ENCODE assay signal across 26 cellular contexts in genomic region chr12:23781118-23781517, GRCh38.
"Had no signal": no experiment of that assay in that cellular context is flagged by ENCODE, and none has a peak within 500 bp of the region (broad histone marks: within the 10 kb centered on the region; RNA-seq: fewer than 3 reads in every experiment).

No MANE protein-coding gene starts in this region.

- H3K27me3 ChIP-seq: adrenal gland, ascending aorta, breast epithelium, cardiac muscle cell, colonic mucosa had no signal

- H3K9me3 ChIP-seq: adrenal gland, ascending aorta, breast epithelium, colonic mucosa had no signal

- H3K4me3 ChIP-seq: adrenal gland, ascending aorta, breast epithelium, cardiac muscle cell, colonic mucosa had no signal

- DNase-seq: activated CD4-positive, alpha-beta memory T cell treated with anti-CD3 and anti-CD28 coated beads for 36 hours; activated CD4-positive, alpha-beta T cell treated with anti-CD3 and anti-CD28 coated beads for 36 hours; activated CD4-positive, alpha-beta T cell treated with anti-CD3 and anti-CD28 coated beads, Interleukin-2, amount 10 ng/mL, durations not matched to agents 24 days and 14 days; activated CD4-positive, CD25-positive, alpha-beta regulatory T cell; activated CD4-positive, CD25-positive, alpha-beta regulatory T cell treated with anti-CD3 and anti-CD28 coated beads, Interleukin-2, amount 50 U/mL, for 72 hours; activated CD8-positive, alpha-beta memory T cell treated with anti-CD3 and anti-CD28 coated beads, Interleukin-2, amount 10 ng/mL, durations not matched to agents 7 days and 5 days; activated CD8-positive, alpha-beta memory T cell treated with anti-CD3 and anti-CD28 coated beads, Interleukin-2, amount 50 U/mL, for 4 hours; activated CD8-positive, alpha-beta T cell treated with anti-CD3 and anti-CD28 coated beads, Interleukin-2, amount 10 ng/mL, durations not matched to agents 7 days and 5 days; activated effector memory CD4-positive, alpha-beta T cell treated with anti-CD3 and anti-CD28 coated beads, Interleukin-2, amount 50 U/mL, for 16 hours; activated naive CD4-positive, alpha-beta T cell treated with anti-CD3 and anti-CD28 coated beads for 36 hours; activated naive CD8-positive, alpha-beta T cell treated with anti-CD3 and anti-CD28 coated beads for 36 hours; activated naive CD8-positive, alpha-beta T cell treated with anti-CD3 and anti-CD28 coated beads, Interleukin-2, amount 50 U/mL, for 24 hours; activated T-cell treated with anti-CD3 and anti-CD28 coated beads, Interleukin-2, amount 50 U/mL, for 1 hour; activated T-cell treated with anti-CD3 and anti-CD28 coated beads, Interleukin-2, amount 50 U/mL, for 48 hours; adrenal gland; central memory CD4-positive, alpha-beta T cell; cerebellar nuclear complex; colonic mucosa; effector memory CD4-positive, alpha-beta T cell; endodermal cell; foreskin fibroblast; head of caudate nucleus; T-helper 2 cell had no signal

- H3K27ac ChIP-seq: adrenal gland, ascending aorta, breast epithelium, cardiac muscle cell, colonic mucosa had no signal

- H3K4me1 ChIP-seq: adrenal gland, ascending aorta, breast epithelium, colonic mucosa had no signal

- H3K36me3 ChIP-seq: adrenal gland, ascending aorta, breast epithelium, cardiac muscle cell, colonic mucosa had no signal
